Comparison of ENCODE assay signal across 20 cellular contexts in the genomic region with DNA sequence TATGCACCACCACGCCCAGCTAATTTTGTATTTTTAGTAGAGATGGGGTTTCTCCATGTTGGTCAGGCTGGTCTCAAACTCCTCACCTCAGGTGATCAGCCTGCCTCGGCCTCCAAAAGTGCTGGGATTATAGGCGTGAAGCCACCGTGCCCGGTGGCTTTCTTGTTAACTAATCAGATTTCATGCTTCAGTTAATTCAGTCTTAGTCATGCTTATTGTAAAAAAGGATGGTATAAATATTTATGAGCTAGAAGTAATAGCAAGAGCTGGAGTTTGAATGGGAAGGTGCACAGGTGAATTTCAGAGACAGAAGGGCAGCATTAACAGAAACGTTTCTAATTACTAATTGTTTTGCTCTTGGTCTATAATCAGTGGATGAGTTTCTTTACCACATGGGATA.
"Had no signal": no experiment of that assay in that cellular context is flagged by ENCODE, and none has a peak within 500 bp of the region (broad histone marks: within the 10 kb centered on the region; RNA-seq: fewer than 3 reads in every experiment).

No MANE protein-coding gene starts in this region.

- DNase-seq: activated CD4-positive, alpha-beta T cell treated with anti-CD3 and anti-CD28 coated beads for 1 hour; activated CD4-positive, alpha-beta T cell treated with anti-CD3 and anti-CD28 coated beads, Interleukin-2, amount 50 U/mL, for 1 hour; activated gamma-delta T cell treated with Interleukin-2 at 50 U/mL for 16 hours; activated T-cell treated with anti-CD3 and anti-CD28 coated beads, Interleukin-2, amount 50 U/mL, for 1 hour; anterior cingulate cortex; cerebellar nuclear complex; endodermal cell; heart right ventricle; left lung; naive B cell; stimulated activated CD4-positive, alpha-beta T cell treated with anti-CD3 and anti-CD28 coated beads, Interleukin-1b, Interleukin-23, amount 100 ng/mL, for 48 hours; substantia nigra; thyroid gland; upper lobe of right lung had no signal

- H3K4me3 ChIP-seq: breast epithelium, coronary artery, gastroesophageal sphincter, heart right ventricle, left lung, lung, prostate gland, right atrium auricular region, thyroid gland, upper lobe of right lung had no signal

- ATAC-seq: gastroesophageal sphincter, heart right ventricle, left lung, upper lobe of right lung had no signal
